1 cellular context compared by ENCODE assay signal in the genomic region with DNA sequence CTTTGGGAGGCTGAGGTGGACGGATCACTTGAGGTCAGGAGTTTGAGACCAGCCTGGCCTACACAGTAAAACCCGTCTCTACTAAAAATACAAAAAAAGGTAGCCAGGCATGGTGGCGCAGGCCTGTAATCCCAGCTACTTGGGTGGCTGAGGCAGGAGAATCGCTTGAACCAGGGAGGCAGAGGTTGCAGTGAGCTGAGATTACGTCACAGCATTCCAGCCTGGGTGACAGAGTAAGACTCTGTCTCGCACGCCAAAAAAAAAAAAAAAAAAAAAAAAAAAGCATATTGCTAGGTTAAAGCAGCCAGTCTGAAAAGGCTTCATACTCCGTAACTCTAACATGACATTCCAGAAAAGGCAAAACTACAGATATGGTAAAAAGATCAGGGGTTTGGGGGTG.
TF ChIP-seq lines count a peak whose summit lies in the region.

No MANE protein-coding gene starts in this region.

TF ChIP-seq in GM12878, 131 proteins besides CTCF, POLR2A, EP300 and RAD21:
- TF ChIP-seq ZNF687 (IDR thresholded peaks at IDR 0.05) (0 out of 2 replicates have a peak, but pooled peaks have one; percentile 1), ATF7 (IDR thresholded peaks at IDR 0.05; ENCODE audit: low read depth) (0 out of 2 replicates have a peak, but pooled peaks have one; percentile 10), HDGF (IDR thresholded peaks at IDR 0.05) (peak; percentile 55; the same call in 1 of the 2 replicates), MLLT1 (IDR thresholded peaks at IDR 0.05) (peak; percentile 79)
TF ChIP-seq in GM12878: peak in this region for 4; not testable (repeated sequence) for 127.
